1 cellular context compared by ENCODE assay signal in genomic region chr10:100661546-100661945, GRCh38.
TF ChIP-seq lines count a peak whose summit lies in the region.

No MANE protein-coding gene starts in this region.

TF ChIP-seq in GM23338, 12 proteins besides CTCF, POLR2A, EP300 and RAD21 (continued from another document):
- no peak for TF ChIP-seq ZNF462 (CRISPR knock-in tag; IDR thresholded peaks at IDR 0.05)
- TF ChIP-seq POLR2AphosphoS5 (IDR thresholded peaks at IDR 0.05; ENCODE audit: low read depth) = no peak
- no peak for TF ChIP-seq NANOG (IDR thresholded peaks at IDR 0.05; ENCODE audit: borderline replicate concordance)
- no peak for TF ChIP-seq ZNF331 (CRISPR knock-in tag; IDR thresholded peaks at IDR 0.05; ENCODE audit: low read depth)
- no peak for TF ChIP-seq EZH2 (IDR thresholded peaks at IDR 0.05; ENCODE audit: low read depth, unreplicated experiment)
